ENCODE assay signal across 7 cellular contexts in genomic region chr6:136647363-136647763, GRCh38.
DNase-seq lines count a peak whose midpoint lies in the region; ATAC-seq and TF ChIP-seq lines count a peak whose summit lies in the region.

No MANE protein-coding gene starts in this region.

- peak overlapping the region in 8 of 10 donors; percentile 18 to 74 (median 63) for H3K27ac ChIP-seq in heart right ventricle

- CTCF ChIA-PET in activated CD8-positive, alpha-beta memory T cell treated with anti-CD3 and anti-CD28 coated beads, Interleukin-2, amount 10 ng/mL, durations not matched to agents 7 days and 5 days (lab: Charles Lee): interaction anchor here (0.9 to 12.3 kb wide), 5 partner anchors 41 to 147 kb away, joined by 3 to 424 read pairs (median 7); partner anchors contain the start of gene MAP3K5

- H3K9me3 ChIP-seq in heart right ventricle: no peaks in the 10 kb centered on the region

- no peaks in the 10 kb centered on the region for H3K9me3 Mint-ChIP-seq in activated CD8-positive, alpha-beta memory T cell treated with anti-CD3 and anti-CD28 coated beads, Interleukin-2, amount 10 ng/mL, durations not matched to agents 7 days and 5 days (ENCODE audit: low read depth)

- H3K4me3 ChIP-seq in heart right ventricle: peak overlapping the region in 1 of 10 donors; percentile 5

- H3K36me3 Mint-ChIP-seq in activated CD8-positive, alpha-beta memory T cell treated with anti-CD3 and anti-CD28 coated beads, Interleukin-2, amount 10 ng/mL, durations not matched to agents 7 days and 5 days: peaks cover 9% of the 10 kb centered on the region

- H3K27me3 Mint-ChIP-seq in activated CD8-positive, alpha-beta memory T cell treated with anti-CD3 and anti-CD28 coated beads, Interleukin-2, amount 10 ng/mL, durations not matched to agents 7 days and 5 days: no peaks in the 10 kb centered on the region

- no peak overlapping the region for H3K4me3 Mint-ChIP-seq in activated CD8-positive, alpha-beta memory T cell treated with anti-CD3 and anti-CD28 coated beads, Interleukin-2, amount 10 ng/mL, durations not matched to agents 7 days and 5 days

- no peaks in the 10 kb centered on the region for H3K27me3 ChIP-seq in heart right ventricle

- ATAC-seq in GM19025 (IDR thresholded peaks at IDR 0.05; ENCODE audit: low read depth, unreplicated experiment) (peak; percentile 51), HG03097 (IDR thresholded peaks at IDR 0.05; ENCODE audit: low FRiP score, unreplicated experiment) (peak; percentile 61), heart right ventricle (peak in 5 of 8 donors; percentile 49 to 75 (median 54))
- ATAC-seq in activated CD8-positive, alpha-beta memory T cell treated with anti-CD3 and anti-CD28 coated beads, Interleukin-2, amount 10 ng/mL, durations not matched to agents 7 days and 5 days: peak; percentile 97

- 23 to 38% methylated on average over 8 of the region's 8 CpGs for WGBS in heart right ventricle, 2 donors

- peaks cover 2% of the 10 kb centered on the region for H3K4me1 Mint-ChIP-seq in activated CD8-positive, alpha-beta memory T cell treated with anti-CD3 and anti-CD28 coated beads, Interleukin-2, amount 10 ng/mL, durations not matched to agents 7 days and 5 days

- H3K4me1 ChIP-seq in heart right ventricle: peaks cover 8 to 55% (median 41%) of the 10 kb centered on the region in 9 donors

- DNase-seq in activated CD8-positive, alpha-beta memory T cell treated with anti-CD3 and anti-CD28 coated beads, Interleukin-2, amount 10 ng/mL, durations not matched to agents 7 days and 5 days: peak; percentile 77
- DNase-seq in heart right ventricle (peak in 1 of 2 donors; percentile 26), cerebellar cortex (ENCODE audit: low spot score) (no peak), COLO668 (lab: John Stamatoyannopoulos, UW; ENCODE audit: unreplicated experiment) (no peak)
- peak; percentile 34 for DNase-seq in stimulated activated CD8-positive, alpha-beta memory T cell treated with anti-CD3 and anti-CD28 coated beads, Interleukin-4, amount 100 ng/mL, for 48 hours

- no peak for TF ChIP-seq CTCF in heart right ventricle (IDR thresholded peaks at IDR 0.05)

- peaks cover 0 to 24% (median 5%) of the 10 kb centered on the region in 9 donors for H3K36me3 ChIP-seq in heart right ventricle

- H3K27ac Mint-ChIP-seq in activated CD8-positive, alpha-beta memory T cell treated with anti-CD3 and anti-CD28 coated beads, Interleukin-2, amount 10 ng/mL, durations not matched to agents 7 days and 5 days: no peak overlapping the region

- intact Hi-C loops in heart right ventricle (cut with DNase I): loop anchor here in 2 of 10 donors (2.0 to 10.0 kb wide), 2 partner anchors 67 kb away; no protein-coding TSS in a partner anchor

Comparison
In these comparisons a context has a peak if more than half of its experiments do, and no peak if none do; other contexts are left out.
1. DNase-seq: peak in activated CD8-positive, alpha-beta memory T cell treated with anti-CD3 and anti-CD28 coated beads, Interleukin-2, amount 10 ng/mL, durations not matched to agents 7 days and 5 days (single experiment) and stimulated activated CD8-positive, alpha-beta memory T cell treated with anti-CD3 and anti-CD28 coated beads, Interleukin-4, amount 100 ng/mL, for 48 hours (single experiment); none in cerebellar cortex (single experiment) and COLO668 (single experiment).
2. Peak in every context shown above with its lines, with median percentiles within 50 percentile points of each other: ATAC-seq.